8 cellular contexts compared by ENCODE assay signal in genomic region chr11:111601979-111602864, GRCh38. TPM values are rescaled to one million over a fixed set of nuclear protein-coding genes. Genes with fewer than 3 reads are reported as not detected.
A peak's percentile ranks its signal among the peaks of the same experiment; 100 is the strongest.
DNase-seq lines count a peak whose midpoint lies in the region; ATAC-seq and TF ChIP-seq lines count a peak whose summit lies in the region.

Gene SIK2 (plus strand): TSS chr11:111602449. CDS start chr11:111602564, 115 bp downstream.

- H3K27me3 Mint-ChIP-seq in CD4-positive, alpha-beta memory T cell = no peaks in the 10 kb centered on the region
- H3K27me3 Mint-ChIP-seq in activated CD8-positive, alpha-beta T cell treated with anti-CD3 and anti-CD28 coated beads for 36 hours = no peaks in the 10 kb centered on the region

- H3K27ac Mint-ChIP-seq in CD4-positive, alpha-beta memory T cell = peak within 1 kb of the TSS; percentile 91 to 99 (median 98)
- H3K27ac Mint-ChIP-seq in activated CD8-positive, alpha-beta T cell treated with anti-CD3 and anti-CD28 coated beads for 36 hours = peak within 1 kb of the TSS; percentile 93

- peaks cover 24% of the 10 kb centered on the region for H3K4me1 ChIP-seq in CD4-positive, alpha-beta memory T cell (ENCODE audit: insufficient read depth, low read length)
- H3K4me1 ChIP-seq in lower lobe of right lung = peaks cover 42% of the 10 kb centered on the region

- POLR2A ChIA-PET in CD4-positive, alpha-beta memory T cell (lab: Charles Lee; ENCODE audit: partially characterized antibody) = interaction anchor here (0.6 to 3.6 kb wide), 5 partner anchors 11 to 175 kb away, joined by 3 to 16 read pairs (median 3); partner anchors contain the start of gene PPP2R1B
- POLR2A ChIA-PET in activated CD8-positive, alpha-beta T cell treated with anti-CD3 and anti-CD28 coated beads for 36 hours (lab: Charles Lee) = interaction anchor here (0.7 to 1.5 kb wide), 4 partner anchors 9 to 226 kb away, joined by 3 to 5 read pairs (median 3); partner anchors contain the start of gene PPP2R1B

- no peaks in the 10 kb centered on the region for H3K36me3 ChIP-seq in CD4-positive, alpha-beta memory T cell (ENCODE audit: insufficient read depth, low read length)
- H3K36me3 ChIP-seq in lower lobe of right lung = no peaks in the 10 kb centered on the region

- no peaks in the 10 kb centered on the region for H3K9me3 Mint-ChIP-seq in CD4-positive, alpha-beta memory T cell
- H3K9me3 Mint-ChIP-seq in activated CD8-positive, alpha-beta T cell treated with anti-CD3 and anti-CD28 coated beads for 36 hours = no peaks in the 10 kb centered on the region

- H3K4me3 ChIP-seq in CD4-positive, alpha-beta memory T cell (ENCODE audit: low read length in 2 of 2) = peak within 1 kb of the TSS; percentile 66 to 75
- H3K4me3 ChIP-seq in lower lobe of right lung = peak within 1 kb of the TSS; percentile 87

- H3K36me3 Mint-ChIP-seq in CD4-positive, alpha-beta memory T cell = peaks cover 0 to 7% of the 10 kb centered on the region in 2 donors
- peaks cover 6% of the 10 kb centered on the region for H3K36me3 Mint-ChIP-seq in activated CD8-positive, alpha-beta T cell treated with anti-CD3 and anti-CD28 coated beads for 36 hours (ENCODE audit: low read depth)

- intact Hi-C loops in CD4-positive, alpha-beta memory T cell (cut with micrococcal nuclease) = loop anchor here (1.0 to 10.0 kb wide), 7 partner anchors 164 to 690 kb away; partner anchors contain the start of genes CFAP68, DLAT, FDXACB1 and PPP2R1B
- intact Hi-C loops in activated CD8-positive, alpha-beta T cell treated with anti-CD3 and anti-CD28 coated beads for 36 hours (cut with micrococcal nuclease) = loop anchor here (1.0 kb wide), 1 partner anchor 175 kb away; no protein-coding TSS in a partner anchor
- intact Hi-C loops in lower lobe of right lung (cut with DNase I) = loop anchor here (5.0 to 10.0 kb wide), 2 partner anchors 175 to 243 kb away; no protein-coding TSS in a partner anchor

- TF ChIP-seq CTCF in activated CD8-positive, alpha-beta T cell treated with anti-CD3 and anti-CD28 coated beads for 36 hours (IDR thresholded peaks at IDR 0.05) = peak; percentile 74
- TF ChIP-seq CTCF in lower lobe of right lung (IDR thresholded peaks at IDR 0.05) = peak; percentile 86

- peak within 1 kb of the TSS; percentile 85 for H3K27ac ChIP-seq in CD4-positive, alpha-beta memory T cell (ENCODE audit: low read depth, low read length)
- H3K27ac ChIP-seq in lower lobe of right lung = peak within 1 kb of the TSS; percentile 99

- H3K9me3 ChIP-seq in CD4-positive, alpha-beta memory T cell (ENCODE audit: control insufficient read depth in 1 of 2, low read length in 2 of 2) = no peaks in the 10 kb centered on the region
- H3K9me3 ChIP-seq in lower lobe of right lung = no peaks in the 10 kb centered on the region

- ATAC-seq in GM19438 (IDR thresholded peaks at IDR 0.05; ENCODE audit: low read depth, unreplicated experiment) (peak; percentile 86), HG03571 (IDR thresholded peaks at IDR 0.05; ENCODE audit: unreplicated experiment) (peak; percentile 90), lower lobe of right lung (peak; percentile 96 to 97)
- ATAC-seq in activated CD8-positive, alpha-beta T cell treated with anti-CD3 and anti-CD28 coated beads for 36 hours = peak; percentile 93

- no peaks in the 10 kb centered on the region for H3K27me3 ChIP-seq in CD4-positive, alpha-beta memory T cell (ENCODE audit: insufficient read depth, low read length)
- H3K27me3 ChIP-seq in lower lobe of right lung (ENCODE audit: low read depth) = no peaks in the 10 kb centered on the region

- H3K4me1 Mint-ChIP-seq in CD4-positive, alpha-beta memory T cell = peaks cover 13 to 37% (median 19%) of the 10 kb centered on the region in 4 donors
- peaks cover 28% of the 10 kb centered on the region for H3K4me1 Mint-ChIP-seq in activated CD8-positive, alpha-beta T cell treated with anti-CD3 and anti-CD28 coated beads for 36 hours (ENCODE audit: low read depth)

- CTCF ChIA-PET in CD4-positive, alpha-beta memory T cell (lab: Charles Lee; ENCODE audit: partially characterized antibody) = interaction anchor here (0.7 to 4.3 kb wide), 6 partner anchors 9 to 174 kb away, joined by 3 to 50 read pairs (median 4); partner anchors contain the start of gene PPP2R1B
- CTCF ChIA-PET in activated CD8-positive, alpha-beta T cell treated with anti-CD3 and anti-CD28 coated beads for 36 hours (lab: Charles Lee) = interaction anchor here (0.9 to 3.1 kb wide), 8 partner anchors 15 to 238 kb away, joined by 6 to 31 read pairs (median 7); partner anchors contain the start of gene PPP2R1B

- peak within 1 kb of the TSS; percentile 90 to 99 (median 96) for H3K4me3 Mint-ChIP-seq in CD4-positive, alpha-beta memory T cell
- peak within 1 kb of the TSS; percentile 92 for H3K4me3 Mint-ChIP-seq in activated CD8-positive, alpha-beta T cell treated with anti-CD3 and anti-CD28 coated beads for 36 hours

- peak; percentile 87 to 90 (median 88) for DNase-seq in CD4-positive, alpha-beta memory T cell
- DNase-seq in NCI-H748 treated with DMSO at 0.1 percent for 48 hours (lab: John Stamatoyannopoulos, UW) = peak; percentile 79
- DNase-seq in activated CD8-positive, alpha-beta T cell treated with anti-CD3 and anti-CD28 coated beads for 36 hours = peak; percentile 94
- peak; percentile 98 for DNase-seq in ecto neural progenitor cell (ENCODE audit: low spot score)
- peak; percentile 95 for DNase-seq in lower lobe of right lung
- DNase-seq in stimulated activated CD4-positive, alpha-beta T cell treated with anti-CD3 and anti-CD28 coated beads, TNF-alpha, amount 100 ng/mL, for 24 hours (ENCODE audit: low read depth in 3 of 3) = peak; percentile 77 to 91 (median 80)

RNA-seq across cellular contexts. Expression of gene SIK2, which starts in this region (rescaled TPM):
- total RNA-seq in CD4-positive, alpha-beta memory T cell = 10 to 100 TPM; 12.8 to 13.8 TPM
- under 1 TPM; 0.04 to 0.38 TPM for polyA plus RNA-seq in CD4-positive, alpha-beta memory T cell
- 1 to 10 TPM; 7.4 to 8.0 TPM for total RNA-seq in activated CD8-positive, alpha-beta T cell treated with anti-CD3 and anti-CD28 coated beads for 36 hours
- total RNA-seq in lower lobe of right lung = 26.3 TPM

Comparison
In these comparisons a context has a peak if more than half of its experiments do, and no peak if none do; other contexts are left out.
1. Peak in every context shown above with its lines: DNase-seq, ATAC-seq, H3K4me3 ChIP-seq and H3K27ac ChIP-seq.